Comparison of ENCODE assay signal across 12 cellular contexts in genomic region chr7:151704969-151705743, GRCh38.
DNase-seq lines count a peak whose midpoint lies in the region; ATAC-seq and TF ChIP-seq lines count a peak whose summit lies in the region.
"Had no signal": no experiment of that assay in that cellular context is flagged by ENCODE, and none has a peak within 500 bp of the region (broad histone marks: within the 10 kb centered on the region; RNA-seq: fewer than 3 reads in every experiment).

No MANE protein-coding gene starts in this region.

- H3K4ac ChIP-seq in trophoblast cell (ENCODE audit: low read depth, low read length) = no peak overlapping the region

- H4K91ac ChIP-seq in trophoblast cell (ENCODE audit: low read depth, low read length) = peak overlapping the region; percentile 25

- H3K4me2 ChIP-seq in SK-N-SH (no peak overlapping the region), trophoblast cell (ENCODE audit: low read length) (no peak overlapping the region)

- H3K9ac ChIP-seq in SK-N-SH (no peak overlapping the region), trophoblast cell (ENCODE audit: low read length) (no peak overlapping the region)

- H3K4me1 ChIP-seq in SK-N-SH (ENCODE audit: control insufficient read depth in 1 of 2, insufficient read depth in 2 of 2, low read depth in 1 of 2, low read length in 1 of 2) (peaks cover 2 to 26% of the 10 kb centered on the region in 2 experiments; a peak in 3 of 4 replicates), left ventricle myocardium inferior (peaks cover 56% of the 10 kb centered on the region), trophoblast cell (ENCODE audit: control insufficient read depth in 1 of 2, insufficient read depth in 2 of 2, low read length in 2 of 2) (peaks cover 4 to 16% of the 10 kb centered on the region in 2 experiments), esophagus muscularis mucosa (peaks cover 5 to 20% (median 19%) of the 10 kb centered on the region in 4 donors)

- no peaks in the 10 kb centered on the region for H3K27me3 ChIP-seq in H7 (ENCODE audit: control insufficient read depth, insufficient read depth, low read length)
- H3K27me3 ChIP-seq in SK-N-SH (ENCODE audit: insufficient read depth) = no peaks in the 10 kb centered on the region
- H3K27me3 ChIP-seq in left ventricle myocardium inferior (ENCODE audit: low read depth) = no peaks in the 10 kb centered on the region
- H3K27me3 ChIP-seq in trophoblast cell (ENCODE audit: insufficient read depth, low read length) = no peaks in the 10 kb centered on the region
- H3K27me3 ChIP-seq in esophagus muscularis mucosa = no peaks in the 10 kb centered on the region

- H3K9me3 ChIP-seq in SK-N-SH = no peaks in the 10 kb centered on the region
- no peaks in the 10 kb centered on the region for H3K9me3 ChIP-seq in left ventricle myocardium inferior (replicated peaks)
- H3K9me3 ChIP-seq in trophoblast cell (ENCODE audit: insufficient read depth, low read depth, low read length) = peaks cover 2% of the 10 kb centered on the region
- no peaks in the 10 kb centered on the region for H3K9me3 ChIP-seq in esophagus muscularis mucosa

- H3K27ac ChIP-seq in SK-N-SH (ENCODE audit: low read depth in 2 of 2, low read length in 1 of 2) = peak overlapping the region in 1 of 2 experiments; percentile 91; a peak in 2 of 4 replicates
- peak overlapping the region; percentile 36 for H3K27ac ChIP-seq in left ventricle myocardium inferior (replicated peaks)
- no peak overlapping the region for H3K27ac ChIP-seq in trophoblast cell (ENCODE audit: low read depth, low read length)
- H3K27ac ChIP-seq in esophagus muscularis mucosa (replicated peaks in 1 of 4) = peak overlapping the region in 1 of 4 donors; percentile 23
- H3K27ac ChIP-seq: C4-2B had no signal

- H3K14ac ChIP-seq in trophoblast cell (ENCODE audit: low read length) = peak overlapping the region; percentile 32

- peak; percentile 84 for DNase-seq in H7
- DNase-seq in SK-N-SH = peak; percentile 85
- DNase-seq in left ventricle myocardium inferior = peak; percentile 14
- DNase-seq in trophoblast cell = no peak
- DNase-seq in middle frontal gyrus (ENCODE audit: extremely low spot score, low spot score) = no peak
- no peak for DNase-seq in esophagus muscularis mucosa (ENCODE audit: extremely low spot score)
- DNase-seq in germinal center (ENCODE audit: low spot score) = no peak
- DNase-seq: activated naive CD8-positive, alpha-beta T cell treated with anti-CD3 and anti-CD28 coated beads, Interleukin-2, amount 10 ng/mL, durations not matched to agents 7 days and 5 days; NCI-H2029; stimulated activated CD4-positive, alpha-beta T cell treated with anti-CD3 and anti-CD28 coated beads, Interleukin-4, amount 100 ng/mL, for 24 hours had no signal

- 0 out of 2 replicates have a peak overlapping the region, but pooled peaks have one; percentile 6 for H3K4me3 ChIP-seq in H7 (ENCODE audit: insufficient read depth, low read depth, low read length)
- peak overlapping the region in 1 of 2 experiments; percentile 31; a peak in 1 of 4 replicates for H3K4me3 ChIP-seq in SK-N-SH (ENCODE audit: low read depth in 2 of 2, low read length in 1 of 2)
- peak overlapping the region; percentile 24 for H3K4me3 ChIP-seq in left ventricle myocardium inferior
- no peak overlapping the region for H3K4me3 ChIP-seq in trophoblast cell (ENCODE audit: low read depth, low read length)
- no peak overlapping the region for H3K4me3 ChIP-seq in esophagus muscularis mucosa

- WGBS in SK-N-SH (ENCODE audit: low lambda C conversion rate) = 45% methylated on average over 18 of the region's 18 CpGs
- WGBS in trophoblast cell (ENCODE audit: extremely low coverage, insufficient coverage, insufficient read length) = no CpG with 5 or more reads among the region's 18 CpGs
- 68% methylated on average over 14 of the region's 18 CpGs for WGBS in esophagus muscularis mucosa

- POLR2A ChIA-PET in SK-N-SH (lab: Yijun Ruan, JAX) = no interaction called here

- no peaks in the 10 kb centered on the region for H3K9me2 ChIP-seq in SK-N-SH

- no peaks in the 10 kb centered on the region for H3K36me3 ChIP-seq in H7 (replicated peaks; ENCODE audit: control insufficient read depth, insufficient read depth, low read length)
- H3K36me3 ChIP-seq in SK-N-SH (replicated peaks in 1 of 2; ENCODE audit: control insufficient read depth in 1 of 2, insufficient read depth in 2 of 2, low read length in 1 of 2) = no peaks in the 10 kb centered on the region
- H3K36me3 ChIP-seq in left ventricle myocardium inferior = no peaks in the 10 kb centered on the region
- H3K36me3 ChIP-seq in trophoblast cell (ENCODE audit: control insufficient read depth in 1 of 2, insufficient read depth in 2 of 2, low read length in 2 of 2) = no peaks in the 10 kb centered on the region
- peaks cover 0 to 4% (median 0%) of the 10 kb centered on the region in 4 donors for H3K36me3 ChIP-seq in esophagus muscularis mucosa

- no peak overlapping the region for H2BK120ac ChIP-seq in trophoblast cell (ENCODE audit: insufficient read depth, low read length, poor library complexity)

- TF ChIP-seq POLR2A in esophagus muscularis mucosa (IDR thresholded peaks at IDR 0.05; ENCODE audit: low read depth) = no peak

- no peaks in the 10 kb centered on the region for H3K79me2 ChIP-seq in SK-N-SH (ENCODE audit: insufficient read depth)
- no peaks in the 10 kb centered on the region for H3K79me2 ChIP-seq in trophoblast cell (ENCODE audit: control insufficient read depth, insufficient read depth, low read length, poor library complexity)

- no peak overlapping the region for H3K23ac ChIP-seq in trophoblast cell (ENCODE audit: low read length)

- no peak overlapping the region for H3K18ac ChIP-seq in trophoblast cell (ENCODE audit: low read length)

- CTCF ChIA-PET in SK-N-SH (lab: Yijun Ruan, JAX) = interaction anchor here (0.7 to 4.2 kb wide), 30 partner anchors 9 to 390 kb away, joined by 3 to 45 read pairs (median 4); no protein-coding TSS in a partner anchor

- H2AFZ ChIP-seq in SK-N-SH (ENCODE audit: low read depth) (no peak overlapping the region), trophoblast cell (ENCODE audit: insufficient read depth, low read length, poor library complexity) (no peak overlapping the region)

- H2AK5ac ChIP-seq in trophoblast cell (ENCODE audit: low read length) = no peak overlapping the region

- no peak overlapping the region for H4K12ac ChIP-seq in trophoblast cell (ENCODE audit: low read depth, low read length)

- no peak overlapping the region for H4K8ac ChIP-seq in trophoblast cell (ENCODE audit: low read depth, low read length)

- no peak for ATAC-seq in GM18519 (IDR thresholded peaks at IDR 0.05; ENCODE audit: low FRiP score, unreplicated experiment)

- H3K79me1 ChIP-seq in trophoblast cell (ENCODE audit: low read length) = peaks cover 7% of the 10 kb centered on the region

- TF ChIP-seq CTCF in SK-N-SH (IDR thresholded peaks at IDR 0.05) (no peak), left ventricle myocardium inferior (IDR thresholded peaks at IDR 0.05; ENCODE audit: borderline replicate concordance) (no peak), esophagus muscularis mucosa (IDR thresholded peaks at IDR 0.05) (no peak)

- H3F3A ChIP-seq in SK-N-SH (replicated peaks; ENCODE audit: insufficient read depth) = no peaks in the 10 kb centered on the region

- intact Hi-C loops in left ventricle myocardium inferior (cut with micrococcal nuclease) = no loop called here
- intact Hi-C loops in esophagus muscularis mucosa (cut with DNase I) = loop anchor here (5.0 kb wide), 1 partner anchor 78 kb away; no protein-coding TSS in a partner anchor

- TF ChIP-seq EP300 in SK-N-SH (IDR thresholded peaks at IDR 0.05; ENCODE audit: borderline replicate concordance in 1 of 2, low read depth in 1 of 2, low read length in 1 of 2) (peak in 1 of 2 experiments; percentile 55; a peak in 1 of 4 replicates), esophagus muscularis mucosa (IDR thresholded peaks at IDR 0.05) (no peak)

- H2BK12ac ChIP-seq in trophoblast cell (ENCODE audit: low read length) = peak overlapping the region; percentile 61

- no peaks in the 10 kb centered on the region for H4K20me1 ChIP-seq in SK-N-SH (ENCODE audit: insufficient read depth)

- no peak overlapping the region for H2BK5ac ChIP-seq in trophoblast cell (ENCODE audit: low read depth, low read length, poor library complexity)

- no peak for TF ChIP-seq RAD21 in SK-N-SH (IDR thresholded peaks at IDR 0.05; ENCODE audit: low read length)

TF ChIP-seq in SK-N-SH, 30 proteins besides CTCF, POLR2A, EP300 and RAD21:
- TF ChIP-seq NRF1 (IDR thresholded peaks at IDR 0.05; ENCODE audit: low read depth, low read length) = no peak
- no peak for TF ChIP-seq FOXJ3 (CRISPR knock-in tag; IDR thresholded peaks at IDR 0.05)
- peak; percentile 73 for TF ChIP-seq RCOR1 (IDR thresholded peaks at IDR 0.05; ENCODE audit: low read length)
- TF ChIP-seq GATA2 (CRISPR knock-in tag; IDR thresholded peaks at IDR 0.05) = peak; percentile 74
- no peak for TF ChIP-seq RFX5 (IDR thresholded peaks at IDR 0.05; ENCODE audit: low read length)
- TF ChIP-seq MXI1 (IDR thresholded peaks at IDR 0.05; ENCODE audit: low read depth, low read length) = peak; percentile 30; the same call in 1 of the 2 replicates

Comparison
In these comparisons a context has a peak if more than half of its experiments do, and no peak if none do; other contexts are left out.
1. DNase-seq: peak in H7 (single experiment), SK-N-SH (single experiment) and left ventricle myocardium inferior (single experiment); none in trophoblast cell (0 of 2), middle frontal gyrus (single experiment), esophagus muscularis mucosa (single experiment) and germinal center (single experiment).
2. H3K4me3 ChIP-seq: peak in H7 (single experiment) and left ventricle myocardium inferior (single experiment); none in trophoblast cell (single experiment) and esophagus muscularis mucosa (0 of 4).